In genomic region chr3:193782280-193782654, GRCh38 we compare ENCODE assay signal across 12 cellular contexts.
DNase-seq lines count a peak whose midpoint lies in the region; ATAC-seq and TF ChIP-seq lines count a peak whose summit lies in the region.
"Had no signal": no experiment of that assay in that cellular context is flagged by ENCODE, and none has a peak within 500 bp of the region (broad histone marks: within the 10 kb centered on the region; RNA-seq: fewer than 3 reads in every experiment).

No MANE protein-coding gene starts in this region.

- peak overlapping the region; percentile 88 for H2BK5ac ChIP-seq in mesendoderm (ENCODE audit: low read length)

- H3K18ac ChIP-seq in mesendoderm (ENCODE audit: low read length) = peak overlapping the region; percentile 81

- intact Hi-C loops in A673 (cut with micrococcal nuclease; ENCODE audit: unreplicated experiment) (loop anchor here (5.0 kb wide), 2 partner anchors 115 to 225 kb away; no protein-coding TSS in a partner anchor), colonic mucosa (cut with DNase I) (loop anchor here (10.0 kb wide), 2 partner anchors 183 to 213 kb away; no protein-coding TSS in a partner anchor)

- H3K9ac ChIP-seq in colonic mucosa (ENCODE audit: low read depth in 2 of 2, low read length in 2 of 2) (peak overlapping the region in 1 of 2 donors; percentile 22), mesendoderm (ENCODE audit: low read length) (peak overlapping the region; percentile 15)

- H3K27ac ChIP-seq in A673 (ENCODE audit: low read depth, low read length, poor library complexity, severe bottlenecking) (peak overlapping the region; percentile 86), colonic mucosa (no peak overlapping the region), mesendoderm (ENCODE audit: low read depth, low read length) (peak overlapping the region; percentile 74)
- H3K27ac ChIP-seq: brain microvascular endothelial cell had no signal

- peak overlapping the region; percentile 72 for H3K56ac ChIP-seq in mesendoderm (ENCODE audit: low read length)

- WGBS in mesendoderm (ENCODE audit: extremely low coverage, insufficient coverage, low lambda C conversion rate) = no CpG with 5 or more reads among the region's 9 CpGs

- H3K79me2 ChIP-seq in mesendoderm (ENCODE audit: control insufficient read depth, insufficient read depth, low read length) = no peaks in the 10 kb centered on the region

- H4K8ac ChIP-seq in mesendoderm (ENCODE audit: low read depth, low read length) = no peak overlapping the region

- no peak overlapping the region for H3K23ac ChIP-seq in mesendoderm (ENCODE audit: low read length)

- no peak for TF ChIP-seq CTCF in A673 (conservative IDR thresholded peaks at IDR 0.05; ENCODE audit: low read depth, low read length)
- TF ChIP-seq CTCF in colonic mucosa (IDR thresholded peaks at IDR 0.05) = no peak

- CTCF ChIA-PET in A673 (lab: Charles Lee) = interaction anchor here (0.6 to 4.9 kb wide), 2 partner anchors 531 to 534 kb away, joined by 5 to 68 read pairs; no protein-coding TSS in a partner anchor

- no peak overlapping the region for H2BK15ac ChIP-seq in mesendoderm (replicated peaks; ENCODE audit: low read depth)

- POLR2A ChIA-PET in A673 (lab: Charles Lee; ENCODE audit: low non-redundant PET) = no interaction called here

- H3K36me3 ChIP-seq in A673 (ENCODE audit: insufficient read depth, low read length, poor library complexity, severe bottlenecking) (no peaks in the 10 kb centered on the region), colonic mucosa (no peaks in the 10 kb centered on the region), mesendoderm (ENCODE audit: control insufficient read depth, insufficient read depth, low read length) (no peaks in the 10 kb centered on the region)
- H3K36me3 ChIP-seq: brain microvascular endothelial cell had no signal

- H3K9me3 ChIP-seq in A673 (ENCODE audit: low read depth, low read length, poor library complexity, severe bottlenecking) = no peaks in the 10 kb centered on the region
- no peaks in the 10 kb centered on the region for H3K9me3 ChIP-seq in colonic mucosa

- H2BK120ac ChIP-seq in mesendoderm (ENCODE audit: low read depth, low read length) = peak overlapping the region; percentile 86

- peak overlapping the region; percentile 72 for H3K4ac ChIP-seq in mesendoderm (ENCODE audit: low read depth, low read length)

- H3K27me3 ChIP-seq in A673 (replicated peaks; ENCODE audit: insufficient read depth, low read depth, low read length, poor library complexity) (no peaks in the 10 kb centered on the region), colonic mucosa (no peaks in the 10 kb centered on the region), mesendoderm (ENCODE audit: insufficient read depth, low read length, poor library complexity) (no peaks in the 10 kb centered on the region)

- BruUV-seq in A673 (replicated peaks; lab: Mats Ljungman, UMichigan) = no TSS peak

- H2AK5ac ChIP-seq in mesendoderm (ENCODE audit: low read length) = peak overlapping the region; percentile 52

- H3K79me1 ChIP-seq in mesendoderm (ENCODE audit: low read length) = no peaks in the 10 kb centered on the region

- no peak overlapping the region for H3K4me3 ChIP-seq in A673 (ENCODE audit: low read depth, low read length, poor library complexity, severe bottlenecking)
- H3K4me3 ChIP-seq in colonic mucosa = no peak overlapping the region
- H3K4me3 ChIP-seq in mesendoderm (ENCODE audit: low read length) = no peak overlapping the region

- H4K5ac ChIP-seq in mesendoderm (ENCODE audit: low read length) = no peak overlapping the region

- no peak for ATAC-seq in HG03520 (IDR thresholded peaks at IDR 0.05; ENCODE audit: unreplicated experiment)
- no peak for ATAC-seq in HG02763 (IDR thresholded peaks at IDR 0.05; ENCODE audit: unreplicated experiment)
- ATAC-seq: left cardiac atrium had no signal

- H3K4me2 ChIP-seq in mesendoderm (ENCODE audit: low read length) = no peak overlapping the region

- no peak for DNase-seq in A673 (ENCODE audit: low spot score)
- peak; percentile 97 for DNase-seq in M059J (ENCODE audit: low read depth)
- peak; percentile 46 for DNase-seq in colonic mucosa
- peak; percentile 98 for DNase-seq in mesendoderm
- DNase-seq in NCI-H1694 (lab: John Stamatoyannopoulos, UW) = no peak
- no peak for DNase-seq in COLO668 (lab: John Stamatoyannopoulos, UW; ENCODE audit: unreplicated experiment)
- DNase-seq: activated CD4-positive, CD25-positive, alpha-beta regulatory T cell; brain microvascular endothelial cell; left cardiac atrium; stimulated activated CD4-positive, alpha-beta T cell treated with anti-CD3 and anti-CD28 coated beads, Interleukin-4, amount 100 ng/mL, for 4 hours had no signal

- H3K4me1 ChIP-seq in A673 (ENCODE audit: insufficient read depth, low read length, poor library complexity, severe bottlenecking) (peaks cover 79% of the 10 kb centered on the region), colonic mucosa (no peaks in the 10 kb centered on the region), mesendoderm (ENCODE audit: control insufficient read depth, low read depth, low read length) (peaks cover 18% of the 10 kb centered on the region)

Comparison
In these comparisons a context has a peak if more than half of its experiments do, and no peak if none do; other contexts are left out.
1. DNase-seq: peak in M059J (single experiment), colonic mucosa (single experiment) and mesendoderm (single experiment); none in A673 (single experiment), NCI-H1694 (single experiment) and COLO668 (single experiment).